23 cellular contexts compared by ENCODE assay signal in the genomic region with DNA sequence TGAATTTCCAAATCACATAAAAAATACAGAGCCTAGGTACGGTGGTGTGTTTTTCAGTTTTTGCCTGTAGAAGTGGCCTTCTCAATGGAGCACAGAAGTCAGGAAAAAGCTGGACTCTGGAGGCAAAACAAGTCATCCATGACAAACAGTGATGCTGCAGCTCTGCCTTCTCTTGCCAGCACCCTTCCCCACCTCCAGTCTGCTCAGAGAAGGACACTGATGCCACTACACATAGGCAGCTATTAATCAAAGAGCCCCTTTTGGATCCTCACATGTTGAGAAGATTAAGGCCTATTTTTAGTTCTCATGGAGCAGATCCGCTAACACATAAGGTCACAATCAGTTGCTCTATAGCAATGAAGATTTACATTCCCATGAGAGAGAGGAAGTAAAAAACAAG.
"Had no signal": no experiment of that assay in that cellular context is flagged by ENCODE, and none has a peak within 500 bp of the region (broad histone marks: within the 10 kb centered on the region; RNA-seq: fewer than 3 reads in every experiment).

No MANE protein-coding gene starts in this region.

- H3K4me1 ChIP-seq: ascending aorta, body of pancreas had no signal

- H3K4me2 ChIP-seq: PC-9 had no signal

- H3K27ac ChIP-seq: ascending aorta, body of pancreas, PC-9 had no signal

- H3K4me3 ChIP-seq: ascending aorta, body of pancreas, PC-9 had no signal

- H3K27me3 ChIP-seq: ascending aorta, body of pancreas had no signal

- H3K9me3 ChIP-seq: ascending aorta, body of pancreas had no signal

- DNase-seq: activated CD4-positive, alpha-beta T cell treated with anti-CD3 and anti-CD28 coated beads for 4 hours; activated CD4-positive, alpha-beta T cell treated with anti-CD3 and anti-CD28 coated beads, Interleukin-2, amount 50 U/mL, for 4 hours; activated CD8-positive, alpha-beta memory T cell treated with anti-CD3 and anti-CD28 coated beads, Interleukin-2, amount 10 ng/mL, durations not matched to agents 7 days and 5 days; activated effector memory CD4-positive, alpha-beta T cell treated with Interleukin-2 at 50 U/mL for 16 hours; activated naive CD4-positive, alpha-beta T cell; activated naive CD8-positive, alpha-beta T cell treated with anti-CD3 and anti-CD28 coated beads, Interleukin-2, amount 50 U/mL, for 24 hours; activated T-cell treated with anti-CD3 and anti-CD28 coated beads, Interleukin-2, amount 50 U/mL, for 24 hours; amniotic stem cell; body of pancreas; IMR-90; KBM-7; NCI-H1048; NCI-H146; NCI-H187 treated with DMSO at 0.1 percent for 48 hours; NCI-H2081 treated with DMSO at 0.1 percent for 48 hours; NCI-H2227 treated with DMSO at 0.1 percent for 48 hours; NCI-H510A; NCI-H526 treated with DMSO at 0.1 percent for 48 hours; PC-9; T-helper 17 cell; T-helper 9 cell had no signal

- H2AFZ ChIP-seq: PC-9 had no signal

- ATAC-seq: activated CD4-positive, CD25-positive, alpha-beta regulatory T cell treated with anti-CD3 and anti-CD28 coated beads, Interleukin-2, amount 50 U/mL, for 24 hours; activated CD8-positive, alpha-beta memory T cell treated with anti-CD3 and anti-CD28 coated beads, Interleukin-2, amount 10 ng/mL, durations not matched to agents 7 days and 5 days; activated naive CD8-positive, alpha-beta T cell treated with anti-CD3 and anti-CD28 coated beads, Interleukin-2, amount 50 U/mL, for 24 hours; body of pancreas; T-helper 17 cell had no signal

- H3K36me3 ChIP-seq: ascending aorta had no signal
